Comparison of ENCODE assay signal across 26 cellular contexts in the genomic region with DNA sequence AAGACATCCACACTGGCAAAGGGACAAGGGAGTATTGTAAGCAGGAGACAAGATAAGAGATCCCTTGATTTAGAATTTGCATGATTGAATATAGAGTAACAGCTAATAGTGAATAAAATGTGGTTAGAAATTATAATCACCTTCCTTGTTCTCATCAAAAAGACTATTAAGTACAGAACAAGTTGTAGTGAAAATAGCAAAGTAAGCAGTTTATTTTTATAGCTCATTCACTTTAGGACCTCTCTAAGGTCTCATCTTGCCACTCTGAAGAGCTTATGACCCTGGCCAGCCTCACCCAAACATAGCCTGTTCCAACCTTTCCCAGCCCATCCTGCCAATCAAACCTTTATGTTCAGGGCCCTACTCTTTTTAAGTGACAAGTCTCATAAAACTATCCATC.
"Had no signal": no experiment of that assay in that cellular context is flagged by ENCODE, and none has a peak within 500 bp of the region (broad histone marks: within the 10 kb centered on the region; RNA-seq: fewer than 3 reads in every experiment).

No MANE protein-coding gene starts in this region.

- H3K27ac ChIP-seq: left ventricle myocardium inferior, neural progenitor cell, neutrophil, parathyroid adenoma, psoas muscle, skin epidermis, stomach, testis, thyroid gland, transverse colon, vagina had no signal

- ATAC-seq: natural killer cell; psoas muscle; sciatic nerve; stimulated activated naive B cell treated with anti-CD40 and anti-IgM and Interleukin-4, amounts not matched to agents 10 μg/mL and 1 μg/mL and 100 μg/mL, for 72 hours; stimulated activated naive CD8-positive, alpha-beta T cell treated with anti-CD3 and anti-CD28 coated beads, Interleukin-15, Interleukin-2, amounts not matched to agents 100 U/mL and 50 U/mL, for 24 hours had no signal

- DNase-seq: islet precursor cell; left ventricle myocardium inferior; mesendoderm; naive B cell; natural killer cell; nephron progenitor cell; occipital lobe; psoas muscle; stimulated activated CD4-positive, alpha-beta T cell treated with anti-CD3 and anti-CD28 coated beads, Interleukin-12 subunit alpha, Interleukin-12 subunit beta, amount 100 ng/mL, for 4 hours; stimulated activated CD4-positive, alpha-beta T cell treated with anti-CD3 and anti-CD28 coated beads, Interleukin-15, amount 100 ng/mL, for 24 hours; stimulated activated CD4-positive, alpha-beta T cell treated with anti-CD3 and anti-CD28 coated beads, Interleukin-2, amount 100 ng/mL, for 24 hours; stimulated activated CD4-positive, alpha-beta T cell treated with anti-CD3 and anti-CD28 coated beads, Interleukin-4, amount 100 ng/mL, for 1 hour; stimulated activated naive B cell treated with anti-CD40 and anti-IgM and Interleukin-4, amounts not matched to agents 10 μg/mL and 1 μg/mL and 100 μg/mL, for 72 hours; stimulated activated naive CD8-positive, alpha-beta T cell treated with anti-CD3 and anti-CD28 coated beads, Interleukin-15, Interleukin-2, amounts not matched to agents 100 U/mL and 50 U/mL, for 24 hours; stomach; testis; thyroid gland; transverse colon; upper lobe of left lung had no signal

- H3K9me3 ChIP-seq: left ventricle myocardium inferior, neutrophil, psoas muscle, stomach, testis, thyroid gland, transverse colon, upper lobe of left lung, vagina had no signal

- H3K4me3 ChIP-seq: left ventricle myocardium inferior, lung, neural progenitor cell, psoas muscle, skin epidermis, stomach, testis, thyroid gland, transverse colon, upper lobe of left lung, vagina had no signal

- H3K4me2 ChIP-seq: neural progenitor cell had no signal

- H3K4me1 ChIP-seq: left ventricle myocardium inferior, neural progenitor cell, parathyroid adenoma, psoas muscle, stomach, testis, thyroid gland, upper lobe of left lung, vagina had no signal
